In the genomic region with DNA sequence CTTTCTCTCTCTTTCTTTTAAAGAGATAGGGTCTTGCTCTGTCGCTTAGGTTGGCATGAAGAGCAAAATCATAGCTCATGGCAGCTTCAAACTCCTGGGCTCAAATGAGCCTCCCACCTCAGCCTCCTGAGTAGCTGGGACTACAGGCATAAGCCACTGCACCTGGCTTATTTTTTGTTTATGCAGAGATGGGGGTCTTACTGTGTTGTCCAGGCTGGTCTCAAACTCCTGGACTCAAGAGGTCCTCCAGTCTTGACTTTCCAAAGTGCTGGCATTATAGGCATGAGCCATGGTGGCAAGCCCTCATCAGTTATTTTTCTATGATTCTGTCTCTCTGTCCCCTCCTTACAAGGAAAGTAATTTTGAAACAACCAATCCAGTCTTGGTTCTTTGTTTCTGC, we compare ENCODE assay signal across 1 cellular context.
TF ChIP-seq lines count a peak whose summit lies in the region.

No MANE protein-coding gene starts in this region.

TF ChIP-seq in A549, 52 proteins besides CTCF, POLR2A, EP300 and RAD21 (continued from another document):
- no peak for TF ChIP-seq JUN (IDR thresholded peaks at IDR 0.05)
- no peak for TF ChIP-seq CHD4 (IDR thresholded peaks at IDR 0.05; ENCODE audit: borderline replicate concordance)
- no peak for TF ChIP-seq SMC3 (IDR thresholded peaks at IDR 0.05)
